ENCODE assay signal across 8 cellular contexts in genomic region chr19:48362716-48363499, GRCh38. TPM values are rescaled to one million over a fixed set of nuclear protein-coding genes. Genes with fewer than 3 reads are reported as not detected.
DNase-seq lines count a peak whose midpoint lies in the region; ATAC-seq, FAIRE-seq and TF ChIP-seq lines count a peak whose summit lies in the region.

No MANE protein-coding gene starts in this region.

- intact Hi-C loops in pancreas (cut with DNase I), result no loop called here
- intact Hi-C loops in tibial artery (cut with DNase I; ENCODE audit: low total_unique reads), result no loop called here

- H3K27me3 ChIP-seq in cardiac muscle cell, result no peaks in the 10 kb centered on the region
- H3K27me3 ChIP-seq in pancreas, result no peaks in the 10 kb centered on the region
- no peaks in the 10 kb centered on the region for H3K27me3 ChIP-seq in tibial artery

- peak overlapping the region; percentile 19 for H3K4me3 ChIP-seq in cardiac muscle cell
- peak overlapping the region; percentile 18 to 55 (median 51) for H3K4me3 ChIP-seq in pancreas
- H3K4me3 ChIP-seq in tibial artery, result peak overlapping the region; percentile 63 to 73

- peak overlapping the region; percentile 9 for H3K27ac ChIP-seq in adipose tissue (ENCODE audit: low read depth, low read length)
- H3K27ac ChIP-seq in cardiac muscle cell, result peak overlapping the region; percentile 82
- peak overlapping the region; percentile 89 to 94 (median 92) for H3K27ac ChIP-seq in pancreas
- H3K27ac ChIP-seq in tibial artery, result peak overlapping the region; percentile 84 to 96

- ATAC-seq in HG02759 (IDR thresholded peaks at IDR 0.05; ENCODE audit: unreplicated experiment) (peak; percentile 58), pancreas (peak; percentile 86 to 92 (median 88))

- 4 to 5% (median 4%) methylated on average over 26 of the region's 26 CpGs for WGBS in adipose tissue, 3 donors
- WGBS in pancreas, 2 donors, result 3% methylated on average over 26 of the region's 26 CpGs

- H3K36me3 ChIP-seq in cardiac muscle cell (no peaks in the 10 kb centered on the region), pancreas (no peaks in the 10 kb centered on the region), tibial artery (peaks cover 0 to 17% (median 4%) of the 10 kb centered on the region in 3 donors)

- DNase-seq in GM10266 (ENCODE audit: extremely low spot score) (peak; percentile 85), NCI-H1417 treated with DMSO at 0.1 percent for 48 hours (lab: John Stamatoyannopoulos, UW) (peak; percentile 24), T follicular helper cell (ENCODE audit: low read depth) (peak; percentile 87), cardiac muscle cell (ENCODE audit: low read depth in 1 of 2, low spot score in 1 of 2) (peak; percentile 96 to 98), pancreas (peak; percentile 91 to 99 (median 95)), tibial artery (peak; percentile 95 to 97)

- FAIRE-seq in pancreas (lab: Jason Lieb, UNC), result no peak

- TF ChIP-seq CTCF in GM10266 (IDR thresholded peaks at IDR 0.05; ENCODE audit: control insufficient read depth, insufficient read depth, low read depth, missing control alignments) (no peak), cardiac muscle cell (IDR thresholded peaks at IDR 0.05; ENCODE audit: low read depth, low read length) (no peak), pancreas (IDR thresholded peaks at IDR 0.05) (no peak), tibial artery (IDR thresholded peaks at IDR 0.05) (peak; percentile 6 to 18)

- H3K4me1 ChIP-seq in cardiac muscle cell (ENCODE audit: low read depth) (peaks cover 4% of the 10 kb centered on the region), pancreas (peaks cover 0 to 3% (median 0%) of the 10 kb centered on the region in 3 donors), tibial artery (peaks cover 0 to 11% (median 5%) of the 10 kb centered on the region in 4 donors)

- H3K9me3 ChIP-seq in cardiac muscle cell (ENCODE audit: low read depth) (no peaks in the 10 kb centered on the region), pancreas (no peaks in the 10 kb centered on the region), tibial artery (no peaks in the 10 kb centered on the region)

RNA-seq across cellular contexts. Expression of gene TMEM143, which starts 0.8 kb away (rescaled TPM):
- polyA plus RNA-seq in adipose tissue (10 to 100 TPM in 1 of 3 donors, 1 to 10 TPM in 2; 3.8 to 12.8 (median 7.4) TPM), cardiac muscle cell (38.5 and 68.5 TPM in 2 replicates), pancreas (10 to 100 TPM in 1 of 2 donors, 1 to 10 TPM in 1; 8.0 to 11.2 TPM)
- total RNA-seq in cardiac muscle cell (17.9 and 29.8 TPM in 2 replicates), pancreas (1 to 10 TPM; 3.3 to 7.3 (median 4.4) TPM)

RNA-seq across cellular contexts. Expression of gene SYNGR4, which starts 1.3 kb away (rescaled TPM):
- polyA plus RNA-seq in adipose tissue (under 1 TPM in 1 of 3 donors, not detected in 2; 0.94 TPM), cardiac muscle cell (not detected in 2 replicates), pancreas (10 to 100 TPM in 1 of 2 donors, under 1 TPM in 1; 0.91 to 16.4 TPM)
- total RNA-seq in cardiac muscle cell (0.57 TPM in 1 of 2 replicates, not detected in the other), pancreas (1 to 10 TPM in 1 of 6 donors, under 1 TPM in 3, not detected in 2; 0.19 to 1.1 (median 0.25) TPM)

RNA-seq across cellular contexts. Expression of gene KDELR1, which starts 28.4 kb away (rescaled TPM):
- polyA plus RNA-seq in adipose tissue (10 to 100 TPM; 86.8 to 98.2 (median 95.7) TPM), cardiac muscle cell (186 and 218 TPM in 2 replicates), pancreas (100 to 1,000 TPM in 1 of 2 donors, 10 to 100 TPM in 1; 85.4 to 113 TPM)
- total RNA-seq in cardiac muscle cell (137 and 159 TPM in 2 replicates), pancreas (10 to 100 TPM; 58.7 to 99.0 (median 77.0) TPM)

RNA-seq across cellular contexts. Expression of gene GRIN2D, which starts 30.6 kb away (rescaled TPM):
- polyA plus RNA-seq in adipose tissue, result under 1 TPM; 0.07 to 0.34 (median 0.15) TPM
- total RNA-seq in cardiac muscle cell, result 2.7 and 3.2 TPM in 2 replicates
- polyA plus RNA-seq in cardiac muscle cell, result 3.5 and 3.9 TPM in 2 replicates
- under 1 TPM in 5 of 6 donors, not detected in 1; 0.04 to 0.66 (median 0.26) TPM for total RNA-seq in pancreas
- polyA plus RNA-seq in pancreas, result under 1 TPM; 0.19 TPM

RNA-seq across cellular contexts. Expression of gene EMP3, which starts 37.6 kb away (rescaled TPM):
- polyA plus RNA-seq in adipose tissue (100 to 1,000 TPM in 1 of 3 donors, 10 to 100 TPM in 1, 1 to 10 TPM in 1; 8.6 to 115 (median 89.1) TPM), cardiac muscle cell (148 and 160 TPM in 2 replicates), pancreas (10 to 100 TPM; 17.6 to 23.8 TPM)
- total RNA-seq in cardiac muscle cell (32.5 and 39.8 TPM in 2 replicates), pancreas (10 to 100 TPM in 2 of 6 donors, 1 to 10 TPM in 4; 2.5 to 14.9 (median 6.4) TPM)

Comparison
In these comparisons a context has a peak if more than half of its experiments do, and no peak if none do; other contexts are left out.
1. Peak in every context shown above with its lines: DNase-seq, ATAC-seq, H3K4me3 ChIP-seq and H3K27ac ChIP-seq.
2. DNase-seq: peak in every context shown above with its lines; median percentile 97 in cardiac muscle cell; 96 in tibial artery; 95 in pancreas; 87 in T follicular helper cell; 85 in GM10266; 24 in NCI-H1417 treated with DMSO at 0.1 percent for 48 hours.
3. CTCF ChIP-seq: peak in tibial artery (2 of 2); none in GM10266 (single experiment), cardiac muscle cell (single experiment) and pancreas (0 of 4).
4. H3K27ac ChIP-seq: peak in every context shown above with its lines; median percentile 92 in pancreas; 90 in tibial artery; 82 in cardiac muscle cell; 9 in adipose tissue.